ENCODE assay signal across 18 cellular contexts in genomic region chr1:65167544-65167943, GRCh38.
"Had no signal": no experiment of that assay in that cellular context is flagged by ENCODE, and none has a peak within 500 bp of the region (broad histone marks: within the 10 kb centered on the region; RNA-seq: fewer than 3 reads in every experiment).

No MANE protein-coding gene starts in this region.

- H3K4me3 Mint-ChIP-seq: activated CD4-positive, alpha-beta T cell treated with anti-CD3 and anti-CD28 coated beads, Interleukin-2, amount 10 ng/mL, durations not matched to agents 7 days and 5 days; activated naive CD8-positive, alpha-beta T cell treated with anti-CD3 and anti-CD28 coated beads, Interleukin-2, amount 50 U/mL, for 24 hours; natural killer cell treated with Interleukin-12 subunit alpha and Interleukin-12 subunit beta and Interleukin-15 and Interleukin-18, amount 100 ng/mL, for 72 hours; stimulated activated naive CD8-positive, alpha-beta T cell treated with anti-CD3 and anti-CD28 coated beads, Interleukin-15, Interleukin-2, amounts not matched to agents 100 ng/mL and 50 ng/mL, for 24 hours had no signal

- FAIRE-seq: colon, TTC549 had no signal

- H3K27me3 ChIP-seq: ascending aorta, esophagus squamous epithelium, ovary had no signal

- H3K27ac ChIP-seq: ascending aorta, esophagus squamous epithelium, ovary, thoracic aorta had no signal

- H3K36me3 Mint-ChIP-seq: natural killer cell treated with Interleukin-12 subunit alpha and Interleukin-12 subunit beta and Interleukin-15 and Interleukin-18, amount 100 ng/mL, for 72 hours had no signal

- DNase-seq: activated CD4-positive, alpha-beta T cell treated with anti-CD3 and anti-CD28 coated beads, Interleukin-2, amount 10 ng/mL, durations not matched to agents 7 days and 5 days; activated CD4-positive, CD25-positive, alpha-beta regulatory T cell; activated CD8-positive, alpha-beta memory T cell treated with anti-CD3 and anti-CD28 coated beads for 24 hours; activated naive CD4-positive, alpha-beta T cell treated with Interleukin-2 at 50 U/mL for 16 hours; activated naive CD8-positive, alpha-beta T cell treated with anti-CD3 and anti-CD28 coated beads, Interleukin-2, amount 50 U/mL, for 24 hours; esophagus squamous epithelium; foreskin fibroblast; left colon; mammary epithelial cell; ovary; stimulated activated CD4-positive, alpha-beta T cell treated with anti-CD3 and anti-CD28 coated beads, Interleukin-15, amount 100 ng/mL, for 24 hours; stimulated activated CD4-positive, alpha-beta T cell treated with anti-CD3 and anti-CD28 coated beads, Interleukin-4, amount 100 ng/mL, for 24 hours had no signal

- ATAC-seq: activated naive CD8-positive, alpha-beta T cell treated with anti-CD3 and anti-CD28 coated beads, Interleukin-2, amount 50 U/mL, for 24 hours; left colon; natural killer cell treated with Interleukin-12 subunit alpha and Interleukin-12 subunit beta and Interleukin-15 and Interleukin-18, amount 100 ng/mL, for 72 hours had no signal

- H3K36me3 ChIP-seq: ascending aorta, esophagus squamous epithelium, ovary, thoracic aorta had no signal

- H3K9me3 ChIP-seq: ascending aorta, esophagus squamous epithelium, ovary, thoracic aorta had no signal

- H3K27ac Mint-ChIP-seq: activated CD4-positive, alpha-beta T cell treated with anti-CD3 and anti-CD28 coated beads, Interleukin-2, amount 10 ng/mL, durations not matched to agents 7 days and 5 days; activated naive CD8-positive, alpha-beta T cell treated with anti-CD3 and anti-CD28 coated beads, Interleukin-2, amount 50 U/mL, for 24 hours; natural killer cell treated with Interleukin-12 subunit alpha and Interleukin-12 subunit beta and Interleukin-15 and Interleukin-18, amount 100 ng/mL, for 72 hours; stimulated activated naive CD8-positive, alpha-beta T cell treated with anti-CD3 and anti-CD28 coated beads, Interleukin-15, Interleukin-2, amounts not matched to agents 100 ng/mL and 50 ng/mL, for 24 hours had no signal

- H3K4me3 ChIP-seq: ascending aorta, esophagus squamous epithelium, ovary, thoracic aorta had no signal

- H3K9me3 Mint-ChIP-seq: activated CD4-positive, alpha-beta T cell treated with anti-CD3 and anti-CD28 coated beads, Interleukin-2, amount 10 ng/mL, durations not matched to agents 7 days and 5 days; activated naive CD8-positive, alpha-beta T cell treated with anti-CD3 and anti-CD28 coated beads, Interleukin-2, amount 50 U/mL, for 24 hours; natural killer cell treated with Interleukin-12 subunit alpha and Interleukin-12 subunit beta and Interleukin-15 and Interleukin-18, amount 100 ng/mL, for 72 hours; stimulated activated naive CD8-positive, alpha-beta T cell treated with anti-CD3 and anti-CD28 coated beads, Interleukin-15, Interleukin-2, amounts not matched to agents 100 ng/mL and 50 ng/mL, for 24 hours had no signal
